Comparison of ENCODE assay signal across 13 cellular contexts in genomic region chr10:44261710-44262455, GRCh38.
DNase-seq lines count a peak whose midpoint lies in the region; ATAC-seq, FAIRE-seq and TF ChIP-seq lines count a peak whose summit lies in the region.
"Had no signal": no experiment of that assay in that cellular context is flagged by ENCODE, and none has a peak within 500 bp of the region (broad histone marks: within the 10 kb centered on the region; RNA-seq: fewer than 3 reads in every experiment).

No MANE protein-coding gene starts in this region.

- CTCF ChIA-PET in K562 (lab: Yijun Ruan, JAX; ENCODE audit: low intra/inter-chr PET ratio) = no interaction called here

- in situ Hi-C loops in K562 (cut with MboI) = no loop called here

- H3K79me2 ChIP-seq in K562 (ENCODE audit: control insufficient read depth, insufficient read depth, low read length) = no peaks in the 10 kb centered on the region
- H3K79me2 ChIP-seq: parathyroid adenoma had no signal

- H3K9ac ChIP-seq in K562 (ENCODE audit: insufficient read depth in 1 of 2, low read depth in 2 of 2, low read length in 2 of 2) (no peak overlapping the region), rectal smooth muscle tissue (ENCODE audit: low read length) (no peak overlapping the region)
- H3K9ac ChIP-seq: parathyroid adenoma had no signal

- no peak for TF ChIP-seq POLR2A in K562 (conservative IDR thresholded peaks at IDR 0.05)

- peak; percentile 59 for ATAC-seq in GM21723 (IDR thresholded peaks at IDR 0.05; ENCODE audit: unreplicated experiment)
- ATAC-seq in K562 = no peak

- H3K4me3 Mint-ChIP-seq in mesothelial cell of epicardium = no peak overlapping the region

- peaks cover 6% of the 10 kb centered on the region for H3K9me3 Mint-ChIP-seq in mesothelial cell of epicardium

- 0% methylated on average over 7 of the region's 7 CpGs for WGBS in K562 (ENCODE audit: insufficient coverage, low coverage, missing lambda C conversion rate)

- TF ChIP-seq EP300 in K562 (IDR thresholded peaks at IDR 0.05; ENCODE audit: low read length) = no peak

- H3K4me1 Mint-ChIP-seq in mesothelial cell of epicardium = peaks cover 39% of the 10 kb centered on the region

- intact Hi-C loops in K562 (cut with micrococcal nuclease) = no loop called here

- H3K4me3 ChIP-seq in GM12865 (ENCODE audit: low read depth, low read length) (peak overlapping the region; percentile 45), K562 (no peak overlapping the region), rectal smooth muscle tissue (ENCODE audit: low read length) (no peak overlapping the region)

- BruUV-seq in K562 (replicated peaks; lab: Mats Ljungman, UMichigan) = no TSS peak

- H3K27me3 Mint-ChIP-seq in mesothelial cell of epicardium (ENCODE audit: low read depth) = no peaks in the 10 kb centered on the region

- no peak for TF ChIP-seq RAD21 in K562 (CRISPR knock-in tag; conservative IDR thresholded peaks at IDR 0.05 in 1 of 2, IDR thresholded peaks at IDR 0.05 in 1 of 2)

- POLR2A ChIA-PET in K562 (lab: Yijun Ruan, JAX) = interaction anchor here (1.0 kb wide), 1 partner anchor 14 kb away, joined by 4 read pairs; no protein-coding TSS in a partner anchor

- peak; percentile 78 for DNase-seq in GM12865 (ENCODE audit: low read depth)
- no peak for DNase-seq in K562 (ENCODE audit: extremely low read depth in 1 of 4, low spot score in 3 of 4)
- DNase-seq in D341Med (ENCODE audit: low spot score) = no peak
- no peak for DNase-seq in ureter (ENCODE audit: low spot score)
- no peak for DNase-seq in mesothelial cell of epicardium (ENCODE audit: low spot score in 2 of 2, unreplicated experiment in 2 of 2)
- DNase-seq in NCI-H128 (lab: John Stamatoyannopoulos, UW; ENCODE audit: unreplicated experiment) = no peak
- DNase-seq: activated CD8-positive, alpha-beta memory T cell treated with anti-CD3 and anti-CD28 coated beads for 24 hours; DMS153; KBM-7; NCI-H345 had no signal

- no peak for FAIRE-seq in K562 (lab: Jason Lieb, UNC)

- H3K9me3 ChIP-seq in K562 (replicated peaks; ENCODE audit: control insufficient read depth, insufficient read depth, low read depth, low read length) = no peaks in the 10 kb centered on the region

- peaks cover 0 to 29% of the 10 kb centered on the region in 2 experiments; a peak in 3 of 5 replicates for H3K27me3 ChIP-seq in K562 (ENCODE audit: control insufficient read depth in 2 of 2, insufficient read depth in 2 of 2, low read length in 2 of 2)
- H3K27me3 ChIP-seq in rectal smooth muscle tissue (ENCODE audit: control insufficient read depth, insufficient read depth, low read length) = no peaks in the 10 kb centered on the region

- H3K4me1 ChIP-seq in K562 (replicated peaks in 1 of 2; ENCODE audit: control insufficient read depth in 2 of 2, insufficient read depth in 2 of 2, low read length in 2 of 2) (no peaks in the 10 kb centered on the region), rectal smooth muscle tissue (ENCODE audit: control insufficient read depth, insufficient read depth, low read length) (peaks cover 22% of the 10 kb centered on the region)

- no peaks in the 10 kb centered on the region for H3K36me3 ChIP-seq in K562 (ENCODE audit: control insufficient read depth, insufficient read depth, low read length)
- no peaks in the 10 kb centered on the region for H3K36me3 ChIP-seq in rectal smooth muscle tissue (ENCODE audit: control insufficient read depth, insufficient read depth, low read length)

- no peaks in the 10 kb centered on the region for H3K9me1 ChIP-seq in K562 (ENCODE audit: control insufficient read depth, insufficient read depth, low read length)

- H3K36me3 Mint-ChIP-seq in mesothelial cell of epicardium = peaks cover 1% of the 10 kb centered on the region

- TF ChIP-seq CTCF in GM12865 (IDR thresholded peaks at IDR 0.05; ENCODE audit: insufficient read depth, low read depth, low read length, missing control alignments) (no peak), K562 (IDR thresholded peaks at IDR 0.05 in 2 of 3, conservative IDR thresholded peaks at IDR 0.05 in 1 of 3; ENCODE audit: insufficient read depth in 2 of 3, low read depth in 1 of 3, low read length in 3 of 3) (no peak), mesothelial cell of epicardium (IDR thresholded peaks at IDR 0.05; ENCODE audit: unreplicated experiment) (no peak)

- no peak overlapping the region for H3K27ac Mint-ChIP-seq in mesothelial cell of epicardium

- H3K27ac ChIP-seq in K562 (ENCODE audit: extremely low read depth, low read depth, low read length) (no peak overlapping the region), rectal smooth muscle tissue (ENCODE audit: low read depth, low read length) (peak overlapping the region; percentile 40)
- H3K27ac ChIP-seq: parathyroid adenoma had no signal

- H3K4me2 ChIP-seq in K562 (ENCODE audit: insufficient read depth, low read length) = no peak overlapping the region

- no peaks in the 10 kb centered on the region for H4K20me1 ChIP-seq in K562 (replicated peaks; ENCODE audit: control insufficient read depth, insufficient read depth, low read length)

- no peak overlapping the region for H2AFZ ChIP-seq in K562 (ENCODE audit: low read depth, low read length)
- H2AFZ ChIP-seq: parathyroid adenoma had no signal

TF ChIP-seq in K562, 482 proteins besides CTCF, POLR2A, EP300 and RAD21:
- TF ChIP-seq SIN3A (IDR thresholded peaks at IDR 0.05; ENCODE audit: borderline replicate concordance in 2 of 2, control insufficient read depth in 1 of 2, low read depth in 2 of 2, low read length in 2 of 2) (no peak), EGR1 (conservative IDR thresholded peaks at IDR 0.05) (0 out of 2 replicates have a peak, but pooled peaks have one; percentile 12), ZNF24 (IDR thresholded peaks at IDR 0.05) (no peak), CREBBP (IDR thresholded peaks at IDR 0.05; ENCODE audit: low read depth, low read length) (no peak), ZNF764 (CRISPR knock-in tag; IDR thresholded peaks at IDR 0.05; ENCODE audit: low read depth) (no peak), BHLHE40 (IDR thresholded peaks at IDR 0.05; ENCODE audit: low read length) (peak; percentile 17; the same call in 1 of the 2 replicates), SMC3 (conservative IDR thresholded peaks at IDR 0.05; ENCODE audit: insufficient read depth, low read depth, low read length) (no peak)
- TF ChIP-seq, protein P1, sequence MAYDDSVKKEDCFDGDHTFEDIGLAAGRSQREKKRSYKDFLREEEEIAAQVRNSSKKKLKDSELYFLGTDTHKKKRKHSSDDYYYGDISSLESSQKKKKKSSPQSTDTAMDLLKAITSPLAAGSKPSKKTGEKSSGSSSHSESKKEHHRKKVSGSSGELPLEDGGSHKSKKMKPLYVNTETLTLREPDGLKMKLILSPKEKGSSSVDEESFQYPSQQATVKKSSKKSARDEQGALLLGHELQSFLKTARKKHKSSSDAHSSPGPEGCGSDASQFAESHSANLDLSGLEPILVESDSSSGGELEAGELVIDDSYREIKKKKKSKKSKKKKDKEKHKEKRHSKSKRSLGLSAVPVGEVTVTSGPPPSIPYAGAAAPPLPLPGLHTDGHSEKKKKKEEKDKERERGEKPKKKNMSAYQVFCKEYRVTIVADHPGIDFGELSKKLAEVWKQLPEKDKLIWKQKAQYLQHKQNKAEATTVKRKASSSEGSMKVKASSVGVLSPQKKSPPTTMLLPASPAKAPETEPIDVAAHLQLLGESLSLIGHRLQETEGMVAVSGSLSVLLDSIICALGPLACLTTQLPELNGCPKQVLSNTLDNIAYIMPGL (CRISPR knock-in tag; IDR thresholded peaks at IDR 0.05) = no peak
- TF ChIP-seq, protein P2, sequence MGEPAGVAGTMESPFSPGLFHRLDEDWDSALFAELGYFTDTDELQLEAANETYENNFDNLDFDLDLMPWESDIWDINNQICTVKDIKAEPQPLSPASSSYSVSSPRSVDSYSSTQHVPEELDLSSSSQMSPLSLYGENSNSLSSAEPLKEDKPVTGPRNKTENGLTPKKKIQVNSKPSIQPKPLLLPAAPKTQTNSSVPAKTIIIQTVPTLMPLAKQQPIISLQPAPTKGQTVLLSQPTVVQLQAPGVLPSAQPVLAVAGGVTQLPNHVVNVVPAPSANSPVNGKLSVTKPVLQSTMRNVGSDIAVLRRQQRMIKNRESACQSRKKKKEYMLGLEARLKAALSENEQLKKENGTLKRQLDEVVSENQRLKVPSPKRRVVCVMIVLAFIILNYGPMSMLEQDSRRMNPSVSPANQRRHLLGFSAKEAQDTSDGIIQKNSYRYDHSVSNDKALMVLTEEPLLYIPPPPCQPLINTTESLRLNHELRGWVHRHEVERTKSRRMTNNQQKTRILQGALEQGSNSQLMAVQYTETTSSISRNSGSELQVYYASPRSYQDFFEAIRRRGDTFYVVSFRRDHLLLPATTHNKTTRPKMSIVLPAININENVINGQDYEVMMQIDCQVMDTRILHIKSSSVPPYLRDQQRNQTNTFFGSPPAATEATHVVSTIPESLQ (CRISPR knock-in tag; IDR thresholded peaks at IDR 0.05) = no peak
